Comparison of ENCODE assay signal across 9 cellular contexts in genomic region chr17:48262982-48263586, GRCh38.
DNase-seq lines count a peak whose midpoint lies in the region; ATAC-seq and TF ChIP-seq lines count a peak whose summit lies in the region.
"Had no signal": no experiment of that assay in that cellular context is flagged by ENCODE, and none has a peak within 500 bp of the region (broad histone marks: within the 10 kb centered on the region; RNA-seq: fewer than 3 reads in every experiment).

No MANE protein-coding gene starts in this region.

- no peak for DNase-seq in AG04450 (ENCODE audit: low read depth, low spot score)
- DNase-seq in fibroblast of pulmonary artery (ENCODE audit: low read depth), result peak; percentile 39
- DNase-seq: naive B cell had no signal

- no peaks in the 10 kb centered on the region for H3K36me3 ChIP-seq in OCI-LY3 (replicated peaks; ENCODE audit: low read depth, low read length)

- no peak overlapping the region for H2AFZ ChIP-seq in OCI-LY3 (ENCODE audit: low read depth, low read length)

- H3K4me1 ChIP-seq in OCI-LY3 (ENCODE audit: low read length), result peaks cover 9% of the 10 kb centered on the region

- POLR2A ChIA-PET in AG04450 (lab: Yijun Ruan, JAX), result no interaction called here

- ATAC-seq in HG03521 (IDR thresholded peaks at IDR 0.05; ENCODE audit: unreplicated experiment) (no peak), GM18505 (IDR thresholded peaks at IDR 0.05; ENCODE audit: unreplicated experiment) (no peak), HG03108 (IDR thresholded peaks at IDR 0.05; ENCODE audit: unreplicated experiment) (no peak), GM18519 (IDR thresholded peaks at IDR 0.05; ENCODE audit: low FRiP score, unreplicated experiment) (no peak)

- no peak overlapping the region for H3K4me3 ChIP-seq in AG04450 (ENCODE audit: low read depth, low read length)
- H3K4me3 ChIP-seq in OCI-LY3 (ENCODE audit: low read length), result no peak overlapping the region
- no peak overlapping the region for H3K4me3 ChIP-seq in fibroblast of pulmonary artery (replicated peaks; ENCODE audit: low read depth, low read length)

- peaks cover 11% of the 10 kb centered on the region for H3K27me3 ChIP-seq in AG04450 (ENCODE audit: control insufficient read depth, insufficient read depth, low read length)
- H3K27me3 ChIP-seq in OCI-LY3 (ENCODE audit: low read depth, low read length), result no peaks in the 10 kb centered on the region

- no peak overlapping the region for H3K4me2 ChIP-seq in OCI-LY3 (ENCODE audit: low read length)

- no peak overlapping the region for H3K27ac ChIP-seq in AG04450 (ENCODE audit: low read depth, low read length)
- H3K27ac ChIP-seq in OCI-LY3 (ENCODE audit: low read length), result no peak overlapping the region

- H3K9me3 ChIP-seq in AG04450 (ENCODE audit: control insufficient read depth, insufficient read depth, low read length) (no peaks in the 10 kb centered on the region), OCI-LY3 (ENCODE audit: insufficient read depth, low read length) (no peaks in the 10 kb centered on the region)

- no peaks in the 10 kb centered on the region for H4K20me1 ChIP-seq in OCI-LY3 (ENCODE audit: insufficient read depth, low read length)

- CTCF ChIA-PET in AG04450 (lab: Charles Lee), result interaction anchor here (0.5 to 3.3 kb wide), 18 partner anchors 10 to 432 kb away, joined by 3 to 19 read pairs (median 4); partner anchors contain the start of gene HOXB5

- TF ChIP-seq POLR2A in GM18505 (IDR thresholded peaks at IDR 0.05; ENCODE audit: borderline replicate concordance, extremely low read depth, insufficient read depth, insufficient read length), result no peak

- peak; percentile 54 for TF ChIP-seq CTCF in AG04450 (IDR thresholded peaks at IDR 0.05; ENCODE audit: low read depth, low read length)
- TF ChIP-seq CTCF in GM12873 (IDR thresholded peaks at IDR 0.05; ENCODE audit: insufficient read depth, low read depth, low read length, missing control alignments), result peak; percentile 45
- peak; percentile 68 for TF ChIP-seq CTCF in OCI-LY3 (IDR thresholded peaks at IDR 0.05; ENCODE audit: low read depth, low read length)
- peak; percentile 64 for TF ChIP-seq CTCF in fibroblast of pulmonary artery (IDR thresholded peaks at IDR 0.05; ENCODE audit: low read length, missing control alignments)

- no peak overlapping the region for H3K9ac ChIP-seq in OCI-LY3 (ENCODE audit: low read length)

- H3K79me2 ChIP-seq in OCI-LY3 (ENCODE audit: low read length), result no peaks in the 10 kb centered on the region
